17 cellular contexts compared by ENCODE assay signal in the genomic region with DNA sequence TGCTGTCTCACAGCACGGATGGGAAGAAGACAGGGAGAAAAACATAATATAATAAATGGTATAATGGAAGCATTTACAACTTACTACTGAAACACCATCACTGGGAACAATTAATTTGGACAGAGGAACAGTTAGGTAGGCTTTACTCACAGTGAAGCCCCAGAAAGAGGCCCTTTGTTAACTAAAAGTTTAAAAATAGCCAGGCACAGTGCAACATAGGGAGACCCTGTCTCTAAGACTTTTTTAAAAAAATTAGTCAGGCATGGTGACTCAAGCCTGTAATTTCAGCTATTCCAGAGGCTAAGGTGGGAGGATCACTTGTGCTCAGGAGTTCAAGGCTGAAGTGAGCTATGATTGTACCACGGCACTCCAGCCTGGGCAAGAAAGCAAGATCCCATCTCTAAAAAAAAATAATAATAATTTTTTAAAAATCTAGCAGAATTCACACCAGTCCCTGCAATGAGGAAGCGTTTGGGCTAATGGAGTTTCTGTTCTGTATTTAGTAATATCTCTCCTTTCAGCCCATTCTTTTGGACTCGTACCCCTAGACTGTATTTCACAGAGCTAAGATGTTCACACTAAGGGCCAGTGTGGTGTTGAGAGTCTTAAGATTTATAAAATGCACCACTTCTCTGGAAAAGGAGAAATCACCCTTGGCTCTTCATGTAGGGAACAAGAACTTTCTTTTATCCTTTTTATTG.
"Had no signal": no experiment of that assay in that cellular context is flagged by ENCODE, and none has a peak within 500 bp of the region (broad histone marks: within the 10 kb centered on the region; RNA-seq: fewer than 3 reads in every experiment).

No MANE protein-coding gene starts in this region.

- DNase-seq: activated CD4-positive, alpha-beta T cell treated with anti-CD3 and anti-CD28 coated beads, Interleukin-2, amount 50 U/mL, for 48 hours; activated naive CD4-positive, alpha-beta T cell; activated naive CD8-positive, alpha-beta T cell treated with anti-CD3 and anti-CD28 coated beads for 36 hours; amygdala; dermis blood vessel endothelial cell; effector memory CD4-positive, alpha-beta T cell; esophagus squamous epithelium; naive thymus-derived CD8-positive, alpha-beta T cell; sigmoid colon; spleen; stimulated activated CD4-positive, alpha-beta T cell treated with anti-CD3 and anti-CD28 coated beads, Interleukin-4, amount 100 ng/mL, for 4 hours; testis; upper lobe of left lung had no signal

- H3K27me3 ChIP-seq: esophagus squamous epithelium, hepatocyte, neutrophil, sigmoid colon, spleen, testis, upper lobe of left lung had no signal

- ATAC-seq: naive thymus-derived CD8-positive, alpha-beta T cell; stimulated activated memory B cell treated with anti-CD40 and anti-IgM and Interleukin-4, amounts not matched to agents 10 μg/mL and 1 μg/mL and 100 μg/mL, for 72 hours had no signal

- H3K4me1 ChIP-seq: parathyroid adenoma, sigmoid colon, testis, upper lobe of left lung had no signal

- H3K27ac ChIP-seq: esophagus squamous epithelium, hepatocyte, neutrophil, parathyroid adenoma, sigmoid colon, spleen, testis, upper lobe of left lung had no signal
